ENCODE assay signal across 8 cellular contexts in the genomic region with DNA sequence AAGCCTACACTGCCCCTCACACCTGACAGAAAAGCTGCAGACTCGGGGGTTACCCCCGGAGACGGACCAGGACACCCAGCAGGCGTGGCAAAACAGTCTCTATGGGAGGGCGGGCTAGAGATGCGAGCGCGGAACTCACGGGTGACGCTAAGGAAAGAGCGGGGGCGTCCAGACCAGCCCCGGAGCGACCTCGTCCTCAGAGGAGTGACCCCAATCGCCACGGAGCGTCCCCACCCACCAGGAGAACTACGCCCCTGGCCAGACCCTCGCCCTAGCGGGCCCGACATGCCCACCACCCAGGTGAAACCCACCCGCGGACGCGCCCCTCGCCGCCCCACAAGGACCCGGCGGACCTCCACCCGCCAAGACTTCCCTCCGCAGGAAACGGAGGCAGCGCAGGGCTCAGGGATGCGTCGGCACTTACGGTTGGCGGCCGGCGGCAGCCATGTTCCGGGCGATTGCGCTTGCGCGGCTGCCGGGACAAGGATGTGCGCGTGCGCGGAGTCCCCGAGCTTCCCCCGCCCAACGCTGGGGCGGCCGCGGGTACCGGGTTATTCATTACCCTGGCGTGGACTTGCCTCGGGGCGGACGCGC. TPM values are rescaled to one million over a fixed set of nuclear protein-coding genes. Genes with fewer than 3 reads are reported as not detected.
DNase-seq lines count a peak whose midpoint lies in the region; ATAC-seq and TF ChIP-seq lines count a peak whose summit lies in the region.

TSS of gene ZNF329 (minus strand) at position 462 of the 594 bp plus-strand sequence. CDS start 21,286 bp downstream, outside the sequence.

- no peak for TF ChIP-seq CTCF in C4-2B (conservative IDR thresholded peaks at IDR 0.05)
- TF ChIP-seq CTCF in GM20000 (IDR thresholded peaks at IDR 0.05; ENCODE audit: extremely low read depth, missing control alignments), result no peak
- TF ChIP-seq CTCF in fibroblast of the aortic adventitia (IDR thresholded peaks at IDR 0.05; ENCODE audit: insufficient read depth, low read length), result no peak

- H3K27ac Mint-ChIP-seq in natural killer cell treated with Interleukin-12 subunit alpha and Interleukin-12 subunit beta and Interleukin-15 and Interleukin-18, amount 100 ng/mL, for 72 hours, result peak within 1 kb of the TSS; percentile 20 to 89

- peak; percentile 81 to 85 for ATAC-seq in natural killer cell treated with Interleukin-12 subunit alpha and Interleukin-12 subunit beta and Interleukin-15 and Interleukin-18, amount 100 ng/mL, for 72 hours

- DNase-seq in GM20000 (ENCODE audit: low spot score), result peak; percentile 93
- DNase-seq in HuH-7 (ENCODE audit: low spot score), result peak; percentile 97
- DNase-seq in RPMI7951 (ENCODE audit: low read depth), result peak; percentile 88
- DNase-seq in activated T-helper 9 cell treated with anti-CD3 and anti-CD28 coated beads, Interleukin-2, amount 50 U/mL, for 16 hours (ENCODE audit: low read depth), result peak; percentile 90
- peak; percentile 79 for DNase-seq in fibroblast of the aortic adventitia (ENCODE audit: low read depth)
- DNase-seq in natural killer cell treated with Interleukin-12 subunit alpha and Interleukin-12 subunit beta and Interleukin-15 and Interleukin-18, amount 100 ng/mL, for 72 hours (ENCODE audit: low spot score), result peak; percentile 94
- DNase-seq in stimulated activated naive CD4-positive, alpha-beta T cell (lab: John Stamatoyannopoulos, UW), result peak; percentile 72 to 93 (median 86)

- H3K9me3 Mint-ChIP-seq in natural killer cell treated with Interleukin-12 subunit alpha and Interleukin-12 subunit beta and Interleukin-15 and Interleukin-18, amount 100 ng/mL, for 72 hours, result peaks cover 4% of the 10 kb centered on the region

- H3K27me3 Mint-ChIP-seq in natural killer cell treated with Interleukin-12 subunit alpha and Interleukin-12 subunit beta and Interleukin-15 and Interleukin-18, amount 100 ng/mL, for 72 hours, result no peaks in the 10 kb centered on the region

- H3K27ac ChIP-seq in C4-2B, result peak within 1 kb of the TSS; percentile 63

- peaks cover 12 to 20% of the 10 kb centered on the region in 2 donors for H3K4me1 Mint-ChIP-seq in natural killer cell treated with Interleukin-12 subunit alpha and Interleukin-12 subunit beta and Interleukin-15 and Interleukin-18, amount 100 ng/mL, for 72 hours (ENCODE audit: low read depth in 2 of 2)

- H3K4me3 ChIP-seq in fibroblast of the aortic adventitia (ENCODE audit: low read depth, low read length), result peak within 1 kb of the TSS; percentile 87

- peak within 1 kb of the TSS; percentile 80 for H3K4me3 Mint-ChIP-seq in natural killer cell treated with Interleukin-12 subunit alpha and Interleukin-12 subunit beta and Interleukin-15 and Interleukin-18, amount 100 ng/mL, for 72 hours

- H3K36me3 Mint-ChIP-seq in natural killer cell treated with Interleukin-12 subunit alpha and Interleukin-12 subunit beta and Interleukin-15 and Interleukin-18, amount 100 ng/mL, for 72 hours, result peaks cover 27% of the 10 kb centered on the region

RNA-seq across cellular contexts. Expression of gene ZNF329, which starts in this region (rescaled TPM):
- total RNA-seq in RPMI7951 (2014; rRNA removed; shearing (Covaris generic)), result 6.8 and 9.4 TPM in 2 replicates
- 8.7 and 13.6 TPM in 2 replicates for total RNA-seq in fibroblast of the aortic adventitia (ENCODE audit: low replicate concordance)
- 1 to 10 TPM; 2.7 to 7.3 TPM for total RNA-seq in natural killer cell treated with Interleukin-12 subunit alpha and Interleukin-12 subunit beta and Interleukin-15 and Interleukin-18, amount 100 ng/mL, for 72 hours

Comparison
In these comparisons a context has a peak if more than half of its experiments do, and no peak if none do; other contexts are left out.
1. Peak in every context shown above with its lines: DNase-seq, ATAC-seq, H3K4me3 ChIP-seq and H3K27ac ChIP-seq.